8 cellular contexts compared by ENCODE assay signal in the genomic region with DNA sequence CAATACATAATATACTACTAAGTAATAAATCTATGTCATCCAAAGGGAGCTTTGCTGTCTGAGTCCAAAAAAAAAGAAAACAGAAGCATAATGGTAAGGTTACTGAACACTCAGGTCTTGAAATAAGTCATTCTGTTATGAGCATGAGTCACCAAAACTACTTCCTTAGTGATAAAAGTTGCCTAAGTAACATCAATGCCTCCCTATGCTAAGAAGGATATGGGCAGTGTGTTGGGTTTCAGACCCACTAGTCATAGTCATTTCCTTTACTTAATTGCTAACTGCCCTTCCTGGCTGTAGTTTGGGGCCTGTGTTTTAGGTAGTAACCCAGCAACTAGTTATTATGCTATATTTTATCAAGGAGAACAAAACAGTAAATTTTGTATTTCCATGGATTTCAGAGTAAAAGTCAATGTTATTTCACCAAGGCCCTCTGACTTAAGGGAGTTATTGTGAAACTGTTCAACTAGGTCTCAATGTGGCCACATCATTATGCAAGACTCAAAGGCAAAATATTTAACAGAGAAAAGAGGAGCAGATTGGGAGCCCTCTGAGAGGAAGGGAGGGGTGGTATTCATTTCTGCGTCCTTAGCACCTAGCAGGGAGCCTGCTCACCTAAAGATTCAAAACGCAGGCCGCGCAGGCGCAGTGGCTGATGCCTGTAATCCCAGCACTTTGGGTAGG. TPM values are rescaled to one million over a fixed set of nuclear protein-coding genes. Genes with fewer than 3 reads are reported as not detected.
DNase-seq lines count a peak whose midpoint lies in the region; ATAC-seq, FAIRE-seq and TF ChIP-seq lines count a peak whose summit lies in the region.

No MANE protein-coding gene starts in this region.

- TSS peak; percentile 63 for BruUV-seq in endothelial cell of umbilical vein (replicated peaks; lab: Mats Ljungman, UMichigan)

- no peak overlapping the region; the same call in 1 of the 2 replicates for H3K4me3 ChIP-seq in AG10803 (ENCODE audit: low read length)
- H3K4me3 ChIP-seq in SK-N-SH (ENCODE audit: low read depth in 2 of 2, low read length in 1 of 2) = no peak overlapping the region
- peak overlapping the region in 1 of 3 experiments; percentile 3 for H3K4me3 ChIP-seq in endothelial cell of umbilical vein (replicated peaks in 1 of 3; ENCODE audit: insufficient read depth in 1 of 3, low read depth in 1 of 3, low read length in 3 of 3)
- H3K4me3 ChIP-seq in neutrophil (ENCODE audit: low read depth in 1 of 2, low read length in 1 of 2) = peak overlapping the region; percentile 48 to 50

- no peak for TF ChIP-seq RAD21 in SK-N-SH (IDR thresholded peaks at IDR 0.05; ENCODE audit: low read length)

- peaks cover 14% of the 10 kb centered on the region for H3K4me1 Mint-ChIP-seq in progenitor cell of endocrine pancreas (ENCODE audit: low read depth)

- 75% methylated on average over 5 of the region's 5 CpGs for WGBS in SK-N-SH (ENCODE audit: low lambda C conversion rate)

- peak; percentile 77 for TF ChIP-seq POLR2A in endothelial cell of umbilical vein (IDR thresholded peaks at IDR 0.05; ENCODE audit: low read depth, low read length)

- H3K36me3 Mint-ChIP-seq in progenitor cell of endocrine pancreas (ENCODE audit: insufficient read depth) = no peaks in the 10 kb centered on the region

- H2AFZ ChIP-seq in SK-N-SH (ENCODE audit: low read depth) (no peak overlapping the region), endothelial cell of umbilical vein (ENCODE audit: low read depth, low read length) (peak overlapping the region; percentile 8)

- H3K4me2 ChIP-seq in SK-N-SH (peak overlapping the region; percentile 65; the same call in 1 of the 2 replicates), endothelial cell of umbilical vein (ENCODE audit: insufficient read depth, low read length) (peak overlapping the region; percentile 59)

- no peaks in the 10 kb centered on the region for H3K9me3 Mint-ChIP-seq in progenitor cell of endocrine pancreas (ENCODE audit: low read depth)

- no peak overlapping the region for H3K27ac Mint-ChIP-seq in progenitor cell of endocrine pancreas

- H3K9me2 ChIP-seq in SK-N-SH = no peaks in the 10 kb centered on the region

- peak overlapping the region; percentile 89 for H3K9ac ChIP-seq in SK-N-SH
- peak overlapping the region; percentile 91 for H3K9ac ChIP-seq in endothelial cell of umbilical vein (replicated peaks; ENCODE audit: extremely low read depth, insufficient read depth, low read length)

- CTCF ChIA-PET in SK-N-SH (lab: Yijun Ruan, JAX) = interaction anchor here (1.0 to 1.8 kb wide), 2 partner anchors 14 to 359 kb away, joined by 3 to 9 read pairs; no protein-coding TSS in a partner anchor
- CTCF ChIA-PET in endothelial cell of umbilical vein (lab: Charles Lee) = interaction anchor here (1.0 to 2.9 kb wide), 7 partner anchors 13 to 363 kb away, joined by 3 to 35 read pairs (median 5); partner anchors contain the start of genes TRDMT1 and VIM

- POLR2A ChIA-PET in SK-N-SH (lab: Yijun Ruan, JAX) (no interaction called here), endothelial cell of umbilical vein (lab: Charles Lee) (interaction anchor here (0.5 to 2.5 kb wide), 6 partner anchors 8 to 210 kb away, joined by 3 to 21 read pairs (median 4); partner anchors contain the start of gene VIM)

- intact Hi-C loops in endothelial cell of umbilical vein (cut with micrococcal nuclease) = loop anchor here (1.0 kb wide), 10 partner anchors 12 to 325 kb away; partner anchors contain the start of genes TRDMT1 and VIM

- H3K79me2 ChIP-seq in SK-N-SH (ENCODE audit: insufficient read depth) (peaks cover 30% of the 10 kb centered on the region), endothelial cell of umbilical vein (ENCODE audit: control insufficient read depth, insufficient read depth, low read length) (no peaks in the 10 kb centered on the region)

- H3K9me3 ChIP-seq in SK-N-SH = no peaks in the 10 kb centered on the region
- H3K9me3 ChIP-seq in endothelial cell of umbilical vein (replicated peaks; ENCODE audit: control insufficient read depth, insufficient read depth, low read length) = no peaks in the 10 kb centered on the region
- H3K9me3 ChIP-seq in neutrophil = no peaks in the 10 kb centered on the region

- H3K4me3 Mint-ChIP-seq in progenitor cell of endocrine pancreas (ENCODE audit: low read depth) = no peak overlapping the region

- H3F3A ChIP-seq in SK-N-SH (replicated peaks; ENCODE audit: insufficient read depth) = peaks cover 75% of the 10 kb centered on the region

- FAIRE-seq in endothelial cell of umbilical vein (lab: Jason Lieb, UNC) = peak; percentile 97

- H4K20me1 ChIP-seq in SK-N-SH (ENCODE audit: insufficient read depth) = no peaks in the 10 kb centered on the region
- H4K20me1 ChIP-seq in endothelial cell of umbilical vein (replicated peaks; ENCODE audit: control insufficient read depth, extremely low read depth, insufficient read depth, low read length) = no peaks in the 10 kb centered on the region

- DNase-seq in AG10803 (ENCODE audit: low read depth) = peak; percentile 99
- no peak for DNase-seq in SK-N-SH
- peak; percentile 98 for DNase-seq in endothelial cell of umbilical vein (ENCODE audit: low read depth, low spot score)
- no peak for DNase-seq in iPS-NIHi11 (ENCODE audit: low spot score)
- DNase-seq in progenitor cell of endocrine pancreas (ENCODE audit: low spot score, unreplicated experiment) = no peak

- no peaks in the 10 kb centered on the region for H3K27me3 Mint-ChIP-seq in progenitor cell of endocrine pancreas

- dilution Hi-C loops in endothelial cell of umbilical vein (cut with MboI; ENCODE audit: extremely low pct_ligation_motif_present, low sequenced_read_pairs) = no loop called here

- peak in 1 of 2 experiments; percentile 93; a peak in 2 of 4 replicates for TF ChIP-seq EP300 in SK-N-SH (IDR thresholded peaks at IDR 0.05; ENCODE audit: borderline replicate concordance in 1 of 2, low read depth in 1 of 2, low read length in 1 of 2)

- H3K27me3 ChIP-seq in SK-N-SH (ENCODE audit: insufficient read depth) (no peaks in the 10 kb centered on the region), endothelial cell of umbilical vein (ENCODE audit: control insufficient read depth in 2 of 2, insufficient read depth in 2 of 2, low read length in 2 of 2) (no peaks in the 10 kb centered on the region), neutrophil (no peaks in the 10 kb centered on the region)

- H3K27ac ChIP-seq in SK-N-SH (ENCODE audit: low read depth in 2 of 2, low read length in 1 of 2) (peak overlapping the region; percentile 78 to 100; a peak in 3 of 4 replicates), endothelial cell of umbilical vein (ENCODE audit: insufficient read depth, low read depth, low read length) (peak overlapping the region; percentile 99), neutrophil (peak overlapping the region; percentile 93)

- ATAC-seq in GM19025 (IDR thresholded peaks at IDR 0.05; ENCODE audit: low read depth, unreplicated experiment) (peak; percentile 99), HG03097 (IDR thresholded peaks at IDR 0.05; ENCODE audit: low FRiP score, unreplicated experiment) (peak; percentile 100)

- peaks cover 0 to 68% of the 10 kb centered on the region in 2 experiments; a peak in 3 of 4 replicates for H3K4me1 ChIP-seq in SK-N-SH (ENCODE audit: control insufficient read depth in 1 of 2, insufficient read depth in 2 of 2, low read depth in 1 of 2, low read length in 1 of 2)
- H3K4me1 ChIP-seq in endothelial cell of umbilical vein (ENCODE audit: control insufficient read depth, extremely low read depth, insufficient read depth, low read length) = peaks cover 33% of the 10 kb centered on the region
- H3K4me1 ChIP-seq in neutrophil (ENCODE audit: control insufficient read depth in 1 of 2, insufficient read depth in 1 of 2, low read depth in 1 of 2, low read length in 1 of 2) = peaks cover 67 to 68% of the 10 kb centered on the region in 2 experiments

- H3K36me3 ChIP-seq in SK-N-SH (replicated peaks in 1 of 2; ENCODE audit: control insufficient read depth in 1 of 2, insufficient read depth in 2 of 2, low read length in 1 of 2) (no peaks in the 10 kb centered on the region), endothelial cell of umbilical vein (ENCODE audit: control insufficient read depth in 2 of 2, extremely low read depth in 1 of 2, insufficient read depth in 2 of 2, low read length in 2 of 2) (no peaks in the 10 kb centered on the region), neutrophil (no peaks in the 10 kb centered on the region)

- no peaks in the 10 kb centered on the region for H3K9me1 ChIP-seq in endothelial cell of umbilical vein (replicated peaks; ENCODE audit: control insufficient read depth, extremely low read depth, insufficient read depth, low read length)

- TF ChIP-seq CTCF in AG10803 (conservative IDR thresholded peaks at IDR 0.05; ENCODE audit: low read length) (no peak), SK-N-SH (IDR thresholded peaks at IDR 0.05) (no peak), endothelial cell of umbilical vein (IDR thresholded peaks at IDR 0.05; ENCODE audit: extremely low read depth in 1 of 2, insufficient read depth in 1 of 2, low read depth in 1 of 2, low read length in 2 of 2) (no peak), neutrophil (IDR thresholded peaks at IDR 0.05) (peak; percentile 12), progenitor cell of endocrine pancreas (IDR thresholded peaks at IDR 0.05; ENCODE audit: unreplicated experiment) (no peak)

RNA-seq across cellular contexts. Expression of gene VIM, which starts 11.7 kb away (rescaled TPM):
- polyA plus RNA-seq in SK-N-SH (2012; rRNA removed) = 4,747 and 5,016 TPM in 2 replicates
- 4,035 and 4,614 TPM in 2 replicates for polyA plus RNA-seq in SK-N-SH (2012; cell fraction: cytosol; rRNA removed)
- 5,845 and 10,924 TPM in 2 replicates for polyA plus RNA-seq in SK-N-SH (2012; cell fraction: nucleus; rRNA removed)
- 5,754 and 5,781 TPM in 2 replicates for total RNA-seq in endothelial cell of umbilical vein
- polyA plus RNA-seq in endothelial cell of umbilical vein = 5,699 and 8,361 TPM in 2 replicates
- polyA plus RNA-seq in endothelial cell of umbilical vein (2011; cell fraction: cytosol; rRNA removed) = 5,912 and 6,029 TPM in 2 replicates
- 4,094 and 4,300 TPM in 2 replicates for polyA plus RNA-seq in endothelial cell of umbilical vein (2011; cell fraction: nucleus; rRNA removed)
- 4,943 and 4,968 TPM in 2 replicates for polyA plus RNA-seq in endothelial cell of umbilical vein (2012)
- polyA minus RNA-seq in endothelial cell of umbilical vein = 4,544 and 4,712 TPM in 2 replicates
- polyA minus RNA-seq in endothelial cell of umbilical vein (2011; cell fraction: cytosol; rRNA and poly(A)+ RNA removed) = 370 TPM
- 1,556 and 2,259 TPM in 2 replicates for polyA minus RNA-seq in endothelial cell of umbilical vein (2011; cell fraction: nucleus; rRNA and poly(A)+ RNA removed)
- total RNA-seq in progenitor cell of endocrine pancreas = 172 and 261 TPM in 2 replicates

RNA-seq across cellular contexts. Expression of gene TRDMT1, which starts 14.9 kb away (rescaled TPM):
- polyA plus RNA-seq in SK-N-SH (2012; rRNA removed) (3.1 and 4.1 TPM in 2 replicates), endothelial cell of umbilical vein (10.0 and 15.3 TPM in 2 replicates)
- 3.7 and 4.0 TPM in 2 replicates for polyA plus RNA-seq in SK-N-SH (2012; cell fraction: cytosol; rRNA removed)
- polyA plus RNA-seq in SK-N-SH (2012; cell fraction: nucleus; rRNA removed) = 3.6 and 8.0 TPM in 2 replicates
- total RNA-seq in endothelial cell of umbilical vein (12.3 and 15.2 TPM in 2 replicates), progenitor cell of endocrine pancreas (10.4 and 14.3 TPM in 2 replicates)
- polyA plus RNA-seq in endothelial cell of umbilical vein (2011; cell fraction: cytosol; rRNA removed) = 5.1 and 5.2 TPM in 2 replicates
- 11.3 and 14.3 TPM in 2 replicates for polyA plus RNA-seq in endothelial cell of umbilical vein (2011; cell fraction: nucleus; rRNA removed)
- polyA plus RNA-seq in endothelial cell of umbilical vein (2012) = 3.5 and 6.1 TPM in 2 replicates
- polyA minus RNA-seq in endothelial cell of umbilical vein = 15.6 and 18.2 TPM in 2 replicates
- 2.0 TPM for polyA minus RNA-seq in endothelial cell of umbilical vein (2011; cell fraction: cytosol; rRNA and poly(A)+ RNA removed)
- polyA minus RNA-seq in endothelial cell of umbilical vein (2011; cell fraction: nucleus; rRNA and poly(A)+ RNA removed) = 52.0 and 59.3 TPM in 2 replicates

Comparison
In these comparisons a context has a peak if more than half of its experiments do, and no peak if none do; other contexts are left out.
1. DNase-seq: peak in AG10803 (single experiment) and endothelial cell of umbilical vein (single experiment); none in SK-N-SH (single experiment), iPS-NIHi11 (single experiment) and progenitor cell of endocrine pancreas (single experiment).
2. H3K4me3 ChIP-seq: peak in neutrophil (2 of 2); none in AG10803 (single experiment) and SK-N-SH (0 of 2).
3. RNA of gene VIM, which starts 11.7 kb away (total RNA-seq): 5,754 to 5,781 TPM in endothelial cell of umbilical vein; 172 to 261 TPM in progenitor cell of endocrine pancreas; every median in the first group is over 10 times any median in the second.
4. Peak in every context shown above with its lines, with median percentiles within 50 percentile points of each other: H3K27ac ChIP-seq.